In genomic region chr10:86969421-86970041, GRCh38 we compare ENCODE assay signal across 10 cellular contexts. TPM values are rescaled to one million over a fixed set of nuclear protein-coding genes. Genes with fewer than 3 reads are reported as not detected.
DNase-seq lines count a peak whose midpoint lies in the region; ATAC-seq, FAIRE-seq and TF ChIP-seq lines count a peak whose summit lies in the region.
"Had no signal": no experiment of that assay in that cellular context is flagged by ENCODE, and none has a peak within 500 bp of the region (broad histone marks: within the 10 kb centered on the region; RNA-seq: fewer than 3 reads in every experiment).

No MANE protein-coding gene starts in this region.

- no peak for DNase-seq in activated T-cell treated with anti-CD3 and anti-CD28 coated beads, Interleukin-2, amount 50 U/mL, for 4 hours
- no peak for DNase-seq in activated T-cell treated with anti-CD3 and anti-CD28 coated beads for 4 hours
- peak; percentile 88 for DNase-seq in bronchial epithelial cell (ENCODE audit: low read depth)
- DNase-seq in lung (ENCODE audit: low spot score): no peak
- DNase-seq in transverse colon: no peak
- DNase-seq in NCI-H82 (lab: John Stamatoyannopoulos, UW): no peak
- DNase-seq in middle frontal gyrus (ENCODE audit: extremely low spot score, low spot score): no peak
- DNase-seq in DMS114 treated with DMSO at 0.1 percent for 48 hours (lab: John Stamatoyannopoulos, UW; ENCODE audit: unreplicated experiment): no peak

- peaks cover 2% of the 10 kb centered on the region for H3K36me3 ChIP-seq in bronchial epithelial cell (ENCODE audit: control insufficient read depth, insufficient read depth, low read length)
- no peaks in the 10 kb centered on the region for H3K36me3 ChIP-seq in lung (ENCODE audit: control insufficient read depth in 2 of 2, insufficient read depth in 2 of 2, low read length in 2 of 2)
- H3K36me3 ChIP-seq in transverse colon: no peaks in the 10 kb centered on the region

- H3K9me3 ChIP-seq in lung (ENCODE audit: control insufficient read depth in 2 of 2, insufficient read depth in 1 of 2, low read length in 1 of 2) (no peaks in the 10 kb centered on the region), transverse colon (no peaks in the 10 kb centered on the region)

- H3K4me1 ChIP-seq in lung (ENCODE audit: control insufficient read depth in 2 of 2, insufficient read depth in 2 of 2, low read length in 2 of 2) (peaks cover 0 to 35% of the 10 kb centered on the region in 2 donors), transverse colon (peaks cover 25 to 60% (median 55%) of the 10 kb centered on the region in 4 donors)

- no peak for TF ChIP-seq POLR2A in transverse colon (IDR thresholded peaks at IDR 0.05)

- in situ Hi-C loops in transverse colon (cut with MboI; ENCODE audit: low pct_ligation_motif_present in 1 of 4, low pct_unique_long_range_greater_than_20kb in 1 of 4, low sequenced_read_pairs in 3 of 4): no loop called here

- H3K4me3 Mint-ChIP-seq in activated T-cell treated with anti-CD3 and anti-CD28 coated beads, Interleukin-2, amount 50 U/mL, for 4 hours: peak overlapping the region; percentile 13

- H3K9me3 Mint-ChIP-seq in activated T-cell treated with anti-CD3 and anti-CD28 coated beads, Interleukin-2, amount 50 U/mL, for 4 hours: no peaks in the 10 kb centered on the region
- H3K9me3 Mint-ChIP-seq: stimulated activated effector memory CD8-positive, alpha-beta T cell treated with anti-CD3 and anti-CD28 coated beads, Interleukin-12 subunit alpha, Interleukin-12 subunit beta, amount 100 ng/mL, for 72 hours had no signal

- WGBS in lung, 2 donors: 37 to 64% methylated on average over 7 to 8 of the region's 8 CpGs
- 65% methylated on average over 8 of the region's 8 CpGs; no CpG with 5 or more reads in 1 of the 2 donors for WGBS in transverse colon (ENCODE audit: low coverage in 1 of 2), 2 donors

- no peaks in the 10 kb centered on the region for H3K36me3 Mint-ChIP-seq in activated T-cell treated with anti-CD3 and anti-CD28 coated beads, Interleukin-2, amount 50 U/mL, for 4 hours (ENCODE audit: insufficient read depth)

- H3K4me3 ChIP-seq in bronchial epithelial cell (ENCODE audit: low read depth, low read length): peak overlapping the region; percentile 54
- peak overlapping the region; percentile 74 for H3K4me3 ChIP-seq in lung
- H3K4me3 ChIP-seq in transverse colon: peak overlapping the region in 3 of 4 donors; percentile 44 to 58 (median 48)

- intact Hi-C loops in transverse colon (cut with DNase I; ENCODE audit: low total_unique reads): no loop called here

- no peak for TF ChIP-seq EP300 in transverse colon (IDR thresholded peaks at IDR 0.05; ENCODE audit: low read depth)

- ATAC-seq in activated T-cell treated with anti-CD3 and anti-CD28 coated beads, Interleukin-2, amount 50 U/mL, for 4 hours: no peak
- no peak for ATAC-seq in lung (ENCODE audit: insufficient read depth, low FRiP score)
- ATAC-seq: stimulated activated effector memory CD8-positive, alpha-beta T cell treated with anti-CD3 and anti-CD28 coated beads, Interleukin-12 subunit alpha, Interleukin-12 subunit beta, amount 100 ng/mL, for 72 hours had no signal

- no peak for TF ChIP-seq CTCF in bronchial epithelial cell (IDR thresholded peaks at IDR 0.05; ENCODE audit: insufficient read depth, low read length, severe bottlenecking)
- no peak for TF ChIP-seq CTCF in lung (IDR thresholded peaks at IDR 0.05; ENCODE audit: control extremely low read depth, extremely low read depth)
- TF ChIP-seq CTCF in transverse colon (IDR thresholded peaks at IDR 0.05): no peak

- no peaks in the 10 kb centered on the region for H3K27me3 ChIP-seq in bronchial epithelial cell (ENCODE audit: control insufficient read depth, insufficient read depth, low read length)
- no peaks in the 10 kb centered on the region for H3K27me3 ChIP-seq in lung (ENCODE audit: control insufficient read depth, insufficient read depth)
- H3K27me3 ChIP-seq in transverse colon: no peaks in the 10 kb centered on the region

- no peaks in the 10 kb centered on the region for H3K27me3 Mint-ChIP-seq in activated T-cell treated with anti-CD3 and anti-CD28 coated beads, Interleukin-2, amount 50 U/mL, for 4 hours (ENCODE audit: low read depth)

- H3K27ac ChIP-seq in lung (ENCODE audit: low read depth in 1 of 2, low read length in 1 of 2) (peak overlapping the region; percentile 17 to 98), transverse colon (peak overlapping the region; percentile 88 to 95 (median 91))

- peak; percentile 60 for FAIRE-seq in bronchial epithelial cell (lab: Jason Lieb, UNC)
- FAIRE-seq: TTC549 had no signal

- H3K4me1 Mint-ChIP-seq in activated T-cell treated with anti-CD3 and anti-CD28 coated beads, Interleukin-2, amount 50 U/mL, for 4 hours (ENCODE audit: low read depth): peaks cover 37% of the 10 kb centered on the region

RNA-seq across cellular contexts. Expression of gene ADIRF, which starts 1.2 kb away (rescaled TPM):
- total RNA-seq in activated T-cell treated with anti-CD3 and anti-CD28 coated beads, Interleukin-2, amount 50 U/mL, for 4 hours: under 1 TPM in 1 of 3 donors, not detected in 2; 0.48 TPM
- total RNA-seq in bronchial epithelial cell (25.3 and 53.6 TPM in 2 replicates), lung (100 to 1,000 TPM in 1 of 2 donors, 10 to 100 TPM in 1; 61.4 to 171 TPM), transverse colon (100 to 1,000 TPM in 2 of 4 donors, 10 to 100 TPM in 2; 35.0 to 194 (median 117) TPM)
- polyA plus RNA-seq in lung: 100 to 1,000 TPM; 469 to 597 TPM

RNA-seq across cellular contexts. Expression of gene SNCG, which starts 11.1 kb away (rescaled TPM):
- under 1 TPM in 1 of 3 donors, not detected in 2; 0.63 TPM for total RNA-seq in activated T-cell treated with anti-CD3 and anti-CD28 coated beads, Interleukin-2, amount 50 U/mL, for 4 hours
- total RNA-seq in bronchial epithelial cell (22.3 and 25.5 TPM in 2 replicates), lung (10 to 100 TPM in 1 of 2 donors, 1 to 10 TPM in 1; 2.3 to 23.0 TPM), transverse colon (1 to 10 TPM in 2 of 4 donors, not detected in 2; 7.4 to 7.5 TPM)
- polyA plus RNA-seq in lung: 10 to 100 TPM in 1 of 2 donors, 1 to 10 TPM in 1; 5.5 to 32.8 TPM

RNA-seq across cellular contexts. Expression of gene MMRN2, which starts 12.1 kb away (rescaled TPM):
- total RNA-seq in activated T-cell treated with anti-CD3 and anti-CD28 coated beads, Interleukin-2, amount 50 U/mL, for 4 hours: under 1 TPM in 1 of 3 donors, not detected in 2; 0.18 TPM
- total RNA-seq in bronchial epithelial cell (3.9 and 6.1 TPM in 2 replicates), lung (10 to 100 TPM; 42.3 to 55.3 TPM), transverse colon (10 to 100 TPM in 1 of 4 donors, 1 to 10 TPM in 3; 1.1 to 25.3 (median 8.1) TPM)
- 10 to 100 TPM; 10.2 to 15.7 TPM for polyA plus RNA-seq in lung

RNA-seq across cellular contexts. Expression of gene FAM25A, which starts 50.6 kb away (rescaled TPM):
- not detected for total RNA-seq in activated T-cell treated with anti-CD3 and anti-CD28 coated beads, Interleukin-2, amount 50 U/mL, for 4 hours
- total RNA-seq in bronchial epithelial cell: 4.7 and 30.6 TPM in 2 replicates
- total RNA-seq in lung: not detected
- polyA plus RNA-seq in lung: under 1 TPM in 1 of 2 donors, not detected in 1; 0.45 TPM
- total RNA-seq in transverse colon: not detected

Comparison
In these comparisons a context has a peak if more than half of its experiments do, and no peak if none do; other contexts are left out.
1. RNA of gene ADIRF, which starts 1.2 kb away (total RNA-seq): 35.0 to 194 TPM in transverse colon, 61.4 to 171 TPM in lung and 25.3 to 53.6 TPM in bronchial epithelial cell; 0.48 TPM in activated T-cell treated with anti-CD3 and anti-CD28 coated beads, Interleukin-2, amount 50 U/mL, for 4 hours; every median in the first group is over 10 times any median in the second.
2. Peak in every context shown above with its lines, with median percentiles within 50 percentile points of each other: H3K4me3 ChIP-seq.